Comparison of ENCODE assay signal across 9 cellular contexts in genomic region chr1:225454067-225454618, GRCh38. TPM values are rescaled to one million over a fixed set of nuclear protein-coding genes. Genes with fewer than 3 reads are reported as not detected.
DNase-seq lines count a peak whose midpoint lies in the region; ATAC-seq and TF ChIP-seq lines count a peak whose summit lies in the region.
"Had no signal": no experiment of that assay in that cellular context is flagged by ENCODE, and none has a peak within 500 bp of the region (broad histone marks: within the 10 kb centered on the region; RNA-seq: fewer than 3 reads in every experiment).

No MANE protein-coding gene starts in this region.

- peak overlapping the region; percentile 11 for H3K4me2 ChIP-seq in OCI-LY7 (ENCODE audit: low read length)

- no peaks in the 10 kb centered on the region for H3K36me3 ChIP-seq in OCI-LY7 (ENCODE audit: insufficient read depth, low read length)

- peak overlapping the region; percentile 73; the same call in 1 of the 2 replicates for H2AFZ ChIP-seq in OCI-LY7 (ENCODE audit: low read length)

- CTCF ChIA-PET in OCI-LY7 (lab: Charles Lee; ENCODE audit: unreplicated experiment), result interaction anchor here (1.0 kb wide), 1 partner anchor 26 kb away, joined by 4 read pairs; no protein-coding TSS in a partner anchor

- H3K4me3 ChIP-seq in OCI-LY7 (ENCODE audit: low read depth, low read length, poor library complexity, severe bottlenecking), result no peak overlapping the region
- no peak overlapping the region for H3K4me3 ChIP-seq in fibroblast of mammary gland (ENCODE audit: control insufficient read depth, low read depth, low read length)

- no TSS peak for BruUV-seq in OCI-LY7 (replicated peaks; lab: Mats Ljungman, UMichigan)

- ATAC-seq in HG02885 (IDR thresholded peaks at IDR 0.05; ENCODE audit: poor library complexity, unreplicated experiment), result peak; percentile 34
- ATAC-seq in left ventricle myocardium superior, result no peak

- no peak overlapping the region for H3K27ac ChIP-seq in OCI-LY7 (ENCODE audit: low read depth, low read length, poor library complexity, severe bottlenecking)

- H3K4me1 ChIP-seq in OCI-LY7 (ENCODE audit: insufficient read depth, low read length, poor library complexity, severe bottlenecking), result peaks cover 15% of the 10 kb centered on the region

- DNase-seq in A172 (ENCODE audit: low spot score), result peak; percentile 30
- DNase-seq in OCI-LY7 (ENCODE audit: low spot score), result peak; percentile 47
- DNase-seq in fibroblast of mammary gland (ENCODE audit: low read depth), result peak; percentile 36
- no peak for DNase-seq in iPS-NIHi11 (ENCODE audit: low spot score)
- DNase-seq in NCI-H526 treated with DMSO at 0.1 percent for 48 hours (lab: John Stamatoyannopoulos, UW), result no peak
- no peak for DNase-seq in left ventricle myocardium superior
- no peak for DNase-seq in hippocampal formation (lab: John Stamatoyannopoulos, UW)
- DNase-seq: NCI-H524 treated with DMSO at 0.1 percent for 48 hours had no signal

- POLR2A ChIA-PET in OCI-LY7 (lab: Charles Lee), result interaction anchor here (0.6 to 1.8 kb wide), 5 partner anchors 9 to 60 kb away, joined by 3 to 17 read pairs (median 4); no protein-coding TSS in a partner anchor

- intact Hi-C loops in OCI-LY7 (cut with micrococcal nuclease; ENCODE audit: unreplicated experiment), result no loop called here
- intact Hi-C loops in left ventricle myocardium superior (cut with micrococcal nuclease), result no loop called here

- no peaks in the 10 kb centered on the region for H3K79me2 ChIP-seq in OCI-LY7 (ENCODE audit: insufficient read depth, low read depth, low read length)

- H4K20me1 ChIP-seq in OCI-LY7 (ENCODE audit: insufficient read depth, low read length), result no peaks in the 10 kb centered on the region

- TF ChIP-seq CTCF in OCI-LY7 (conservative IDR thresholded peaks at IDR 0.05; ENCODE audit: low read length) (no peak), fibroblast of mammary gland (conservative IDR thresholded peaks at IDR 0.05; ENCODE audit: control insufficient read depth, insufficient read depth, low read depth, low read length) (no peak)

- no peaks in the 10 kb centered on the region for H3K9me3 ChIP-seq in OCI-LY7 (ENCODE audit: low read length)

- H3K9me2 ChIP-seq in OCI-LY7 (ENCODE audit: insufficient read depth, low read length), result no peaks in the 10 kb centered on the region

RNA-seq across cellular contexts. Expression of gene LBR, which starts 26.3 kb away (rescaled TPM):
- total RNA-seq in A172 (2014; rRNA removed; shearing (Covaris generic)), result 71.0 and 72.5 TPM in 2 replicates
- total RNA-seq in OCI-LY7 (2014; rRNA removed; shearing (Covaris generic)), result 110 and 117 TPM in 2 replicates
- 288 and 297 TPM in 2 replicates for total RNA-seq in OCI-LY7 (2022)
- total RNA-seq in left ventricle myocardium superior, result 9.5 TPM

Comparison
In these comparisons a context has a peak if more than half of its experiments do, and no peak if none do; other contexts are left out.
1. DNase-seq: peak in A172 (single experiment), OCI-LY7 (single experiment) and fibroblast of mammary gland (single experiment); none in iPS-NIHi11 (single experiment), NCI-H526 treated with DMSO at 0.1 percent for 48 hours (single experiment), left ventricle myocardium superior (single experiment) and hippocampal formation (0 of 2).